ENCODE assay signal across 18 cellular contexts in the genomic region with DNA sequence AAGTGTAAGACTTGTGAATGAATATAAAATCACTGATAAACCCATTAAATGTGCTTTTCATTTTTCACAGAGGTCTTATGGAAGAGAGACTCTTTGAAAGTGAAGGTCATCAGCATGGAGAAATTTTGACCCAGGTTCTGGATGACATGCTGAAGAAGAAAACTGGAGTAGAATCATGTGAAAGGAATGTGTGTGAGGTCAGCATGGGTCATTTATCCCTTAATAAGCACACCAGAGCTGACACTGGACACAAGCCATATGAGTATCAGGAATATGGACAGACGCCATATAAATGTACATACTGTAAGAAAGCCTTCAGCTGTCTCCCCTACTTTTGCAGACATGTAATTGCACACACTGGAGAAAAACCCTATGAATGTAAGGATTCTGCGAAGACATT. TPM values are rescaled to one million over a fixed set of nuclear protein-coding genes. Genes with fewer than 3 reads are reported as not detected.
DNase-seq lines count a peak whose midpoint lies in the region; ATAC-seq and TF ChIP-seq lines count a peak whose summit lies in the region.
"Had no signal": no experiment of that assay in that cellular context is flagged by ENCODE, and none has a peak within 500 bp of the region (broad histone marks: within the 10 kb centered on the region; RNA-seq: fewer than 3 reads in every experiment).

No MANE protein-coding gene starts in this region.

- H3K9me3 Mint-ChIP-seq in GM23338 = peaks cover 85% of the 10 kb centered on the region
- no peaks in the 10 kb centered on the region for H3K9me3 Mint-ChIP-seq in activated T-helper 17 cell treated with anti-CD3 and anti-CD28 coated beads, Interleukin-2, amount 50 U/mL, for 72 hours

- H3K4me1 Mint-ChIP-seq in GM23338 = no peaks in the 10 kb centered on the region
- peaks cover 4% of the 10 kb centered on the region for H3K4me1 Mint-ChIP-seq in activated T-helper 17 cell treated with anti-CD3 and anti-CD28 coated beads, Interleukin-2, amount 50 U/mL, for 72 hours
- H3K4me1 Mint-ChIP-seq: B cell, IgD-negative memory B cell had no signal

- no peak overlapping the region for H3K14ac ChIP-seq in trophoblast cell (ENCODE audit: low read length)

- H3K9me3 ChIP-seq in iPS-18c (ENCODE audit: control insufficient read depth, insufficient read depth, low read length) (peaks cover 45% of the 10 kb centered on the region), trophoblast cell (ENCODE audit: insufficient read depth, low read depth, low read length) (no peaks in the 10 kb centered on the region), esophagus squamous epithelium (peaks cover 0 to 71% (median 20%) of the 10 kb centered on the region in 3 donors)

- no peak overlapping the region for H3K9ac ChIP-seq in trophoblast cell (ENCODE audit: low read length)

- H3K4me2 ChIP-seq in GM23338 = no peak overlapping the region
- H3K4me2 ChIP-seq in trophoblast cell (ENCODE audit: low read length) = no peak overlapping the region

- intact Hi-C loops in esophagus squamous epithelium (cut with DNase I) = no loop called here

- no peak overlapping the region for H4K91ac ChIP-seq in trophoblast cell (ENCODE audit: low read depth, low read length)

- H3K27me3 Mint-ChIP-seq in GM23338 (ENCODE audit: insufficient read depth, low read depth, poor library complexity) = peaks cover 4% of the 10 kb centered on the region
- H3K27me3 Mint-ChIP-seq in activated T-helper 17 cell treated with anti-CD3 and anti-CD28 coated beads, Interleukin-2, amount 50 U/mL, for 72 hours = peaks cover 2% of the 10 kb centered on the region
- H3K27me3 Mint-ChIP-seq: B cell; CD4-positive, alpha-beta T cell; IgD-negative memory B cell had no signal

- no peak overlapping the region for H2BK120ac ChIP-seq in trophoblast cell (ENCODE audit: insufficient read depth, low read length, poor library complexity)

- H4K8ac ChIP-seq in trophoblast cell (ENCODE audit: low read depth, low read length) = no peak overlapping the region

- no peak for TF ChIP-seq POLR2A in esophagus squamous epithelium (IDR thresholded peaks at IDR 0.05)

- no peak overlapping the region for H2BK5ac ChIP-seq in trophoblast cell (ENCODE audit: low read depth, low read length, poor library complexity)

- no peaks in the 10 kb centered on the region for H3K79me1 ChIP-seq in trophoblast cell (ENCODE audit: low read length)

- no peak overlapping the region for H3K18ac ChIP-seq in trophoblast cell (ENCODE audit: low read length)

- ATAC-seq in GM23338 = no peak
- ATAC-seq in GM19023 (IDR thresholded peaks at IDR 0.05; ENCODE audit: unreplicated experiment) = no peak
- ATAC-seq in activated T-helper 17 cell treated with anti-CD3 and anti-CD28 coated beads, Interleukin-2, amount 50 U/mL, for 72 hours (replicated peaks) = no peak

- peaks cover 31% of the 10 kb centered on the region; the same call in 2 of the 3 replicates for H3K36me3 Mint-ChIP-seq in GM23338 (ENCODE audit: low read depth)
- no peaks in the 10 kb centered on the region for H3K36me3 Mint-ChIP-seq in activated T-helper 17 cell treated with anti-CD3 and anti-CD28 coated beads, Interleukin-2, amount 50 U/mL, for 72 hours (ENCODE audit: low read depth)

- H2AFZ ChIP-seq in GM23338 (no peak overlapping the region), trophoblast cell (ENCODE audit: insufficient read depth, low read length, poor library complexity) (no peak overlapping the region)

- TF ChIP-seq CTCF in GM23338 (conservative IDR thresholded peaks at IDR 0.05; ENCODE audit: low read depth in 2 of 2) = no peak
- no peak for TF ChIP-seq CTCF in esophagus squamous epithelium (IDR thresholded peaks at IDR 0.05)

- H3K4me3 ChIP-seq in GM23338 (peak overlapping the region; percentile 27; the same call in 1 of the 2 replicates), iPS-18c (ENCODE audit: insufficient read depth, low read depth, low read length) (peak overlapping the region; percentile 9; the same call in 1 of the 2 replicates), trophoblast cell (ENCODE audit: low read depth, low read length) (no peak overlapping the region), esophagus squamous epithelium (no peak overlapping the region)

- no peak overlapping the region for H3K27ac Mint-ChIP-seq in GM23338
- H3K27ac Mint-ChIP-seq in activated T-helper 17 cell treated with anti-CD3 and anti-CD28 coated beads, Interleukin-2, amount 50 U/mL, for 72 hours = no peak overlapping the region
- H3K27ac Mint-ChIP-seq: B cell; CD4-positive, alpha-beta T cell; HFFc6; IgD-negative memory B cell had no signal

- no peak overlapping the region for H2AK5ac ChIP-seq in trophoblast cell (ENCODE audit: low read length)

- H3K4me3 Mint-ChIP-seq in GM23338 = no peak overlapping the region
- no peak overlapping the region for H3K4me3 Mint-ChIP-seq in activated T-helper 17 cell treated with anti-CD3 and anti-CD28 coated beads, Interleukin-2, amount 50 U/mL, for 72 hours
- H3K4me3 Mint-ChIP-seq: B cell; CD4-positive, alpha-beta T cell; HFFc6; IgD-negative memory B cell had no signal

- H3K27me3 ChIP-seq in GM23338 (ENCODE audit: insufficient read depth) (no peaks in the 10 kb centered on the region), trophoblast cell (ENCODE audit: insufficient read depth, low read length) (no peaks in the 10 kb centered on the region), esophagus squamous epithelium (no peaks in the 10 kb centered on the region)

- no peak overlapping the region for H4K12ac ChIP-seq in trophoblast cell (ENCODE audit: low read depth, low read length)

- peaks cover 8% of the 10 kb centered on the region; the same call in 1 of the 2 replicates for H3F3A ChIP-seq in GM23338 (replicated peaks; ENCODE audit: low read depth)

- H4K20me1 ChIP-seq in GM23338 (replicated peaks; ENCODE audit: insufficient read depth) = no peaks in the 10 kb centered on the region

- no peak overlapping the region for H2BK12ac ChIP-seq in trophoblast cell (ENCODE audit: low read length)

- H3K4ac ChIP-seq in trophoblast cell (ENCODE audit: low read depth, low read length) = no peak overlapping the region

- no peak overlapping the region for H3K23ac ChIP-seq in trophoblast cell (ENCODE audit: low read length)

- H3K36me3 ChIP-seq in GM23338 (ENCODE audit: insufficient read depth) = peaks cover 62% of the 10 kb centered on the region
- H3K36me3 ChIP-seq in trophoblast cell (ENCODE audit: control insufficient read depth in 1 of 2, insufficient read depth in 2 of 2, low read length in 2 of 2) = peaks cover 4 to 17% of the 10 kb centered on the region in 2 experiments
- H3K36me3 ChIP-seq in esophagus squamous epithelium = peaks cover 0 to 36% (median 5%) of the 10 kb centered on the region in 3 donors

- H3K79me2 ChIP-seq in GM23338 (replicated peaks; ENCODE audit: insufficient read depth) (peaks cover 33% of the 10 kb centered on the region), trophoblast cell (ENCODE audit: control insufficient read depth, insufficient read depth, low read length, poor library complexity) (no peaks in the 10 kb centered on the region)

- H3K4me1 ChIP-seq in GM23338 (ENCODE audit: insufficient read depth) (no peaks in the 10 kb centered on the region), trophoblast cell (ENCODE audit: control insufficient read depth in 1 of 2, insufficient read depth in 2 of 2, low read length in 2 of 2) (no peaks in the 10 kb centered on the region), esophagus squamous epithelium (no peaks in the 10 kb centered on the region)

- WGBS in trophoblast cell (ENCODE audit: extremely low coverage, insufficient coverage, insufficient read length) = no CpG with 5 or more reads among the region's 2 CpGs
- 45 to 46% methylated on average over 2 of the region's 2 CpGs for WGBS in esophagus squamous epithelium, 2 donors

- no peak for DNase-seq in GM23338 (ENCODE audit: low spot score)
- DNase-seq in RKO (ENCODE audit: low spot score) = peak; percentile 64
- peak; percentile 22 to 62 for DNase-seq in trophoblast cell
- no peak for DNase-seq in esophagus squamous epithelium (lab: John Stamatoyannopoulos, UW)
- DNase-seq in HuH-7 (ENCODE audit: low spot score) = no peak
- DNase-seq: C1 segment of cervical spinal cord; CD4-positive, alpha-beta T cell; DMS79; GF-D8; HCEC 1CT; HFFc6 had no signal

- H3K27ac ChIP-seq in GM23338 (ENCODE audit: low read depth) (peak overlapping the region; percentile 74), trophoblast cell (ENCODE audit: low read depth, low read length) (no peak overlapping the region), esophagus squamous epithelium (no peak overlapping the region)

- H3K9me2 ChIP-seq in GM23338 (ENCODE audit: insufficient read depth) = peaks cover 6% of the 10 kb centered on the region; the same call in 1 of the 2 replicates

RNA-seq across cellular contexts. Expression of a gene that starts 29.0 kb away (rescaled TPM):
- total RNA-seq in GM23338 (2014; rRNA removed; shearing (Covaris generic)) = 7.5 and 15.7 TPM in 2 replicates
- 3.6 and 4.1 TPM in 2 replicates for polyA plus RNA-seq in GM23338 (2016; fragmentation: Nextera tagmentation; extraction: Ambion mirVana)
- polyA plus RNA-seq in trophoblast cell (2013) = 4.3 and 4.7 TPM in 2 replicates
- total RNA-seq in esophagus squamous epithelium = 1 to 10 TPM; 2.6 to 5.2 (median 3.8) TPM
- total RNA-seq in activated T-helper 17 cell treated with anti-CD3 and anti-CD28 coated beads, Interleukin-2, amount 50 U/mL, for 72 hours = 1 to 10 TPM; 1.7 to 3.5 TPM

RNA-seq across cellular contexts. Expression of a gene that starts 45.4 kb away (rescaled TPM):
- 18.6 and 28.2 TPM in 2 replicates for total RNA-seq in GM23338 (2014; rRNA removed; shearing (Covaris generic))
- polyA plus RNA-seq in GM23338 (2016; fragmentation: Nextera tagmentation; extraction: Ambion mirVana) = 7.4 and 12.9 TPM in 2 replicates
- polyA plus RNA-seq in trophoblast cell (2013) = 5.6 and 6.6 TPM in 2 replicates
- 1 to 10 TPM; 2.0 to 6.7 (median 5.0) TPM for total RNA-seq in esophagus squamous epithelium
- total RNA-seq in activated T-helper 17 cell treated with anti-CD3 and anti-CD28 coated beads, Interleukin-2, amount 50 U/mL, for 72 hours = 1 to 10 TPM; 2.0 to 2.2 TPM
- total RNA-seq: HT-29 had no signal

RNA-seq across cellular contexts. Expression of a gene that starts 46.6 kb away (rescaled TPM):
- 9.7 and 10.5 TPM in 2 replicates for total RNA-seq in GM23338 (2014; rRNA removed; shearing (Covaris generic))
- 1.8 and 2.1 TPM in 2 replicates for polyA plus RNA-seq in GM23338 (2016; fragmentation: Nextera tagmentation; extraction: Ambion mirVana)
- 1.5 TPM in 2 replicates for polyA plus RNA-seq in trophoblast cell (2013)
- total RNA-seq in esophagus squamous epithelium = 1 to 10 TPM; 2.9 to 6.3 (median 3.8) TPM
- 1 to 10 TPM; 1.8 to 3.1 TPM for total RNA-seq in activated T-helper 17 cell treated with anti-CD3 and anti-CD28 coated beads, Interleukin-2, amount 50 U/mL, for 72 hours
- total RNA-seq: H4 had no signal

RNA-seq across cellular contexts. Expression of a gene that starts 51.7 kb away (rescaled TPM):
- 6.7 and 7.1 TPM in 2 replicates for total RNA-seq in GM23338 (2014; rRNA removed; shearing (Covaris generic))
- polyA plus RNA-seq in GM23338 (2016; fragmentation: Nextera tagmentation; extraction: Ambion mirVana) = 3.9 and 5.6 TPM in 2 replicates
- 3.6 and 4.0 TPM in 2 replicates for polyA plus RNA-seq in trophoblast cell (2013)
- total RNA-seq in esophagus squamous epithelium = 10 to 100 TPM in 1 of 4 donors, 1 to 10 TPM in 3; 1.6 to 10.9 (median 5.0) TPM
- total RNA-seq in activated T-helper 17 cell treated with anti-CD3 and anti-CD28 coated beads, Interleukin-2, amount 50 U/mL, for 72 hours = 10 to 100 TPM; 11.0 to 23.1 TPM

RNA-seq across cellular contexts. Expression of a gene that starts 58.4 kb away (rescaled TPM):
- total RNA-seq in GM23338 (2014; rRNA removed; shearing (Covaris generic)) = 16.4 and 18.6 TPM in 2 replicates
- polyA plus RNA-seq in GM23338 (2016; fragmentation: Nextera tagmentation; extraction: Ambion mirVana) = 7.5 and 8.7 TPM in 2 replicates
- polyA plus RNA-seq in trophoblast cell (2013) = 0.57 and 0.68 TPM in 2 replicates
- under 1 TPM in 3 of 4 donors, not detected in 1; 0.38 to 0.66 (median 0.47) TPM for total RNA-seq in esophagus squamous epithelium
- total RNA-seq in activated T-helper 17 cell treated with anti-CD3 and anti-CD28 coated beads, Interleukin-2, amount 50 U/mL, for 72 hours = under 1 TPM in 1 of 2 donors, not detected in 1; 0.74 TPM
- total RNA-seq: B cell; CD4-positive, alpha-beta T cell; HT-29 had no signal
- polyA plus RNA-seq: IgD-negative memory B cell had no signal

Comparison
In these comparisons a context has a peak if more than half of its experiments do, and no peak if none do; other contexts are left out.
1. DNase-seq: peak in RKO (single experiment) and trophoblast cell (2 of 2); none in GM23338 (single experiment), esophagus squamous epithelium (single experiment) and HuH-7 (single experiment).
2. H3K4me3 ChIP-seq: peak in GM23338 (single experiment) and iPS-18c (single experiment); none in trophoblast cell (single experiment) and esophagus squamous epithelium (0 of 4).